ENCODE assay signal across 9 cellular contexts in the genomic region with DNA sequence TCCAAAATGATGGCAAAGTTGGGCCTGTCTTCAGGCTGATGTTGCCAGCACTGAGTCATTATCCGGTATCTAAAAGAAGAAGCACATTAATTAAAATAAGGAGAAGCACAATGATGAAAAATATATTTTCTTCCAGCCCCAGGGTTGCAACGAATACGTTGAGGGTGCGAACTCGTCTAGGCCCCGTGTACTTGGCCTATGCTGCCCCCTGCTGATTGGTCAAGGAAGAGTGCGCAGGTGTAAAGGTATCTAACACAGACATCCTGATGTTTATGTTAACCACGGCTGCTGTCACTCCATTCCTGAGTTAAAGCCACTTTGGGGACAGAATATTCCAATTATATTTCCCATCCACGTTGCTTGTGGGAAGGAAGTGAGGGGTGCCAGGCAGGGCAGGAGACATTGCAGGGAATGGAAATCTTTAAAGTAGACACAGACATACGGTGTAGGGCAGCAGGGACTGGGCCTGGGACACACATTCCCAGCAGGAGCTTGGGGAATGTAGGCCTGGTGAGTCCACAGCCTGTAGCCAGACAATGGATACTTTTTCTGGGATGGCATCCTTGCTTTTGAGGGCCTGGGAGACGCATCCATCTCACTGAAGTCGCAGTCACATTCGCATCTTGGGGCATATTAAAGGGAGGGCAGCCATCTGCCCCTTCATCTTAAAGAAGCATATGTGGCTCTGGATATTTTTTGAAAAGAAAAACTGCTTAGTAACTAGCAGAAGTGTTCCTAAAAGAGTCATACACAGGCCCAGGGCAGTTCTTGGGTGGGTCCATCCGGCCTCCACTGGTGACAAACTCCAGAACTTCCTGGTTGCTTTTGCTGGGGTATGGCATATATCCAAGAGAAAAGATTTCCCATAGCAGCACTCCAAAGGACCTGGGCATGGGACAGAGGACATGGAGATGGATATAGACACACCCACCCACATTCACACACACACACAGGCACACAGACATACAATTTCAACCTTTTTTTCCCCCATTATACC.
DNase-seq lines count a peak whose midpoint lies in the region; ATAC-seq and TF ChIP-seq lines count a peak whose summit lies in the region.
"Had no signal": no experiment of that assay in that cellular context is flagged by ENCODE, and none has a peak within 500 bp of the region (broad histone marks: within the 10 kb centered on the region; RNA-seq: fewer than 3 reads in every experiment).

No MANE protein-coding gene starts in this region.

- CTCF ChIA-PET in activated naive CD4-positive, alpha-beta T cell treated with anti-CD3 and anti-CD28 coated beads for 36 hours (lab: Charles Lee), result interaction anchor here (0.7 to 1.4 kb wide), 5 partner anchors 236 to 455 kb away, joined by 3 to 6 read pairs (median 3); no protein-coding TSS in a partner anchor

- H3K27me3 ChIP-seq in MG63 (no peaks in the 10 kb centered on the region), psoas muscle (ENCODE audit: insufficient read depth in 3 of 3, low read length in 2 of 3) (no peaks in the 10 kb centered on the region)

- H3K27me3 Mint-ChIP-seq in activated naive CD4-positive, alpha-beta T cell treated with anti-CD3 and anti-CD28 coated beads for 36 hours (ENCODE audit: low read depth), result no peaks in the 10 kb centered on the region

- peak; percentile 76 for TF ChIP-seq CTCF in psoas muscle (IDR thresholded peaks at IDR 0.05)

- H3K9me3 Mint-ChIP-seq in activated naive CD4-positive, alpha-beta T cell treated with anti-CD3 and anti-CD28 coated beads for 36 hours, result no peaks in the 10 kb centered on the region

- H3K9me3 ChIP-seq in MG63 (no peaks in the 10 kb centered on the region), psoas muscle (no peaks in the 10 kb centered on the region)

- in situ Hi-C loops in SK-MEL-5 (cut with HindIII; ENCODE audit: low pct_unique_long_range_greater_than_20kb, low sequenced_read_pairs), result loop anchor here (10.0 kb wide), 1 partner anchor 242 kb away; no protein-coding TSS in a partner anchor

- DNase-seq in SIG-M5 treated with dmso at 0.1 percent for 504 hours (lab: John Stamatoyannopoulos, UW; ENCODE audit: unreplicated experiment), result peak; percentile 61
- no peak for DNase-seq in SIG-M5 (lab: John Stamatoyannopoulos, UW)
- DNase-seq in MG63, result peak; percentile 37
- DNase-seq in SK-MEL-5 (ENCODE audit: low read depth, low spot score), result peak; percentile 78
- peak; percentile 91 for DNase-seq in activated naive CD4-positive, alpha-beta T cell treated with anti-CD3 and anti-CD28 coated beads for 36 hours
- DNase-seq in head of caudate nucleus, result peak; percentile 48 to 92 (median 82)
- DNase-seq in psoas muscle, result peak; percentile 53 to 76

- no peaks in the 10 kb centered on the region for H3K4me1 Mint-ChIP-seq in activated naive CD4-positive, alpha-beta T cell treated with anti-CD3 and anti-CD28 coated beads for 36 hours (ENCODE audit: low read depth)

- 33% methylated on average over 14 of the region's 14 CpGs for WGBS in psoas muscle, 3 donors

- no peak overlapping the region for H3K27ac ChIP-seq in psoas muscle
- H3K27ac ChIP-seq: skin epidermis had no signal

- no peak overlapping the region for H3K4me3 Mint-ChIP-seq in activated naive CD4-positive, alpha-beta T cell treated with anti-CD3 and anti-CD28 coated beads for 36 hours

- H3K36me3 ChIP-seq in MG63 (no peaks in the 10 kb centered on the region; the same call in 1 of the 2 replicates), psoas muscle (ENCODE audit: insufficient read depth in 1 of 2, low read depth in 1 of 2) (peaks cover 0 to 14% of the 10 kb centered on the region in 2 donors)

- no peaks in the 10 kb centered on the region for H3K36me3 Mint-ChIP-seq in activated naive CD4-positive, alpha-beta T cell treated with anti-CD3 and anti-CD28 coated beads for 36 hours (ENCODE audit: low read depth)

- ATAC-seq in psoas muscle (peak; percentile 86 to 92 (median 88)), GM18873 (IDR thresholded peaks at IDR 0.05; ENCODE audit: low FRiP score, unreplicated experiment) (no peak)

- H3K4me3 ChIP-seq in MG63, result no peak overlapping the region
- no peak overlapping the region for H3K4me3 ChIP-seq in psoas muscle
- H3K4me3 ChIP-seq: skin epidermis had no signal

- intact Hi-C loops in activated naive CD4-positive, alpha-beta T cell treated with anti-CD3 and anti-CD28 coated beads for 36 hours (cut with micrococcal nuclease), result loop anchor here (1.0 to 5.0 kb wide), 6 partner anchors 90 to 630 kb away; no protein-coding TSS in a partner anchor
- intact Hi-C loops in head of caudate nucleus (cut with DNase I), result loop anchor here (2.0 to 10.0 kb wide), 2 partner anchors 132 to 240 kb away; no protein-coding TSS in a partner anchor
- intact Hi-C loops in psoas muscle (cut with DNase I), result loop anchor here (1.0 to 10.0 kb wide), 5 partner anchors 140 to 376 kb away; no protein-coding TSS in a partner anchor

- no peak overlapping the region for H3K27ac Mint-ChIP-seq in activated naive CD4-positive, alpha-beta T cell treated with anti-CD3 and anti-CD28 coated beads for 36 hours

- H3K4me1 ChIP-seq in psoas muscle, result no peaks in the 10 kb centered on the region
